In genomic region chr19:18224525-18225354, GRCh38 we compare ENCODE assay signal across 1 cellular context.
TF ChIP-seq lines count a peak whose summit lies in the region.

No MANE protein-coding gene starts in this region.

TF ChIP-seq in K562, 482 proteins besides CTCF, POLR2A, EP300 and RAD21 (continued from another document and continues in another):
- TF ChIP-seq MEF2A (IDR thresholded peaks at IDR 0.05; ENCODE audit: control insufficient read depth, low read depth, low read length) (peak; percentile 66; the same call in 1 of the 2 replicates), ETV1 (tag; conservative IDR thresholded peaks at IDR 0.05; ENCODE audit: low read depth) (no peak), PHF8 (IDR thresholded peaks at IDR 0.05; ENCODE audit: borderline replicate concordance, low read length) (peak; percentile 12; the same call in 1 of the 2 replicates), NFRKB (IDR thresholded peaks at IDR 0.05; ENCODE audit: low read depth) (peak; percentile 40; the same call in 1 of the 2 replicates), MEF2D (tag; conservative IDR thresholded peaks at IDR 0.05; ENCODE audit: low read depth) (peak; percentile 61; the same call in 1 of the 2 replicates), ELK1 (CRISPR knock-in tag; IDR thresholded peaks at IDR 0.05) (no peak), TAF15 (IDR thresholded peaks at IDR 0.05; ENCODE audit: low read depth, low read length) (no peak), NEUROD1 (IDR thresholded peaks at IDR 0.05; ENCODE audit: borderline replicate concordance, low read depth, low read length, partially characterized antibody) (peak; percentile 41), TAF7 (tag; IDR thresholded peaks at IDR 0.05) (no peak), SAP30 (IDR thresholded peaks at IDR 0.05; ENCODE audit: borderline replicate concordance, insufficient read depth, low read depth, low read length, poor library complexity, severe bottlenecking) (peak; percentile 8), ZNF354B (CRISPR knock-in tag; IDR thresholded peaks at IDR 0.05) (no peak), NFIX (CRISPR knock-in tag; IDR thresholded peaks at IDR 0.05; ENCODE audit: low read depth) (no peak), CBFB (CRISPR knock-in tag; IDR thresholded peaks at IDR 0.05) (peak; percentile 50; the same call in 1 of the 2 replicates), ATF6 (CRISPR knock-in tag; IDR thresholded peaks at IDR 0.05) (no peak), HES1 (IDR thresholded peaks at IDR 0.05; ENCODE audit: low read depth) (no peak), FOXM1 (IDR thresholded peaks at IDR 0.05; ENCODE audit: low read depth) (peak; percentile 72; the same call in 1 of the 2 replicates), FOXM1 (CRISPR knock-in tag; IDR thresholded peaks at IDR 0.05; ENCODE audit: low read depth) (no peak), THAP7 (CRISPR knock-in tag; IDR thresholded peaks at IDR 0.05) (no peak), BRF2 (IDR thresholded peaks at IDR 0.05; ENCODE audit: borderline replicate concordance, insufficient read depth, insufficient read length) (no peak), MAFF (IDR thresholded peaks at IDR 0.05; ENCODE audit: low read length) (no peak), ZFX (CRISPR knock-in tag; IDR thresholded peaks at IDR 0.05) (peak; percentile 76), DPF2 (IDR thresholded peaks at IDR 0.05) (peak; percentile 35; the same call in 1 of the 2 replicates), XRCC4 (IDR thresholded peaks at IDR 0.05; ENCODE audit: extremely low read depth, insufficient read depth, insufficient read length) (no peak), SMARCE1 (IDR thresholded peaks at IDR 0.05) (0 out of 2 replicates have a peak, but pooled peaks have one; percentile 33), ZNF133 (CRISPR knock-in tag; IDR thresholded peaks at IDR 0.05) (no peak), CREB3 (tag; conservative IDR thresholded peaks at IDR 0.05; ENCODE audit: low read depth) (no peak), SMAD4 (CRISPR knock-in tag; conservative IDR thresholded peaks at IDR 0.05) (peak; percentile 40; the same call in 1 of the 2 replicates), SMAD2 (IDR thresholded peaks at IDR 0.05; ENCODE audit: low read depth, low read length) (no peak), HDAC1 (IDR thresholded peaks at IDR 0.05) (0 out of 4 replicates have a peak, but pooled peaks of 1 of the 2 experiments have one; percentile 38), POLR3G (IDR thresholded peaks at IDR 0.05; ENCODE audit: extremely low read depth, insufficient read length, insufficient replicate concordance) (no peak), CXXC5 (CRISPR knock-in tag; IDR thresholded peaks at IDR 0.05) (peak; percentile 37; the same call in 1 of the 2 replicates), SMARCA4 (IDR thresholded peaks at IDR 0.05) (peak; percentile 50), SNIP1 (IDR thresholded peaks at IDR 0.05; ENCODE audit: low read depth) (no peak), MTA3 (IDR thresholded peaks at IDR 0.05; ENCODE audit: borderline replicate concordance) (0 out of 2 replicates have a peak, but pooled peaks have one; percentile 11), GTF2E2 (tag; IDR thresholded peaks at IDR 0.05) (no peak), MTA2 (IDR thresholded peaks at IDR 0.05; ENCODE audit: low read depth) (no peak), TRIM24 (IDR thresholded peaks at IDR 0.05) (peak in 1 of 2 experiments; percentile 50; a peak in 1 of 4 replicates), HDAC2 (IDR thresholded peaks at IDR 0.05) (peak; percentile 75; the same call in 1 of the 2 replicates), NR1H2 (CRISPR knock-in tag; IDR thresholded peaks at IDR 0.05) (peak; percentile 79; the same call in 1 of the 2 replicates), SMAD3 (CRISPR knock-in tag; conservative IDR thresholded peaks at IDR 0.05) (no peak), POLR2AphosphoS5 (IDR thresholded peaks at IDR 0.05; ENCODE audit: control insufficient read depth, insufficient read depth, low read depth, low read length) (no peak), ZNF311 (CRISPR knock-in tag; IDR thresholded peaks at IDR 0.05) (no peak), ZNF232 (CRISPR knock-in tag; IDR thresholded peaks at IDR 0.05) (no peak), SOX6 (IDR thresholded peaks at IDR 0.05) (no peak), MECOM (CRISPR knock-in tag; IDR thresholded peaks at IDR 0.05) (no peak), TAL1 (IDR thresholded peaks at IDR 0.05) (no peak)
- TF ChIP-seq, protein P1, sequence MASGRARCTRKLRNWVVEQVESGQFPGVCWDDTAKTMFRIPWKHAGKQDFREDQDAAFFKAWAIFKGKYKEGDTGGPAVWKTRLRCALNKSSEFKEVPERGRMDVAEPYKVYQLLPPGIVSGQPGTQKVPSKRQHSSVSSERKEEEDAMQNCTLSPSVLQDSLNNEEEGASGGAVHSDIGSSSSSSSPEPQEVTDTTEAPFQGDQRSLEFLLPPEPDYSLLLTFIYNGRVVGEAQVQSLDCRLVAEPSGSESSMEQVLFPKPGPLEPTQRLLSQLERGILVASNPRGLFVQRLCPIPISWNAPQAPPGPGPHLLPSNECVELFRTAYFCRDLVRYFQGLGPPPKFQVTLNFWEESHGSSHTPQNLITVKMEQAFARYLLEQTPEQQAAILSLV (tag; IDR thresholded peaks at IDR 0.05): no peak
- TF ChIP-seq, protein P2, sequence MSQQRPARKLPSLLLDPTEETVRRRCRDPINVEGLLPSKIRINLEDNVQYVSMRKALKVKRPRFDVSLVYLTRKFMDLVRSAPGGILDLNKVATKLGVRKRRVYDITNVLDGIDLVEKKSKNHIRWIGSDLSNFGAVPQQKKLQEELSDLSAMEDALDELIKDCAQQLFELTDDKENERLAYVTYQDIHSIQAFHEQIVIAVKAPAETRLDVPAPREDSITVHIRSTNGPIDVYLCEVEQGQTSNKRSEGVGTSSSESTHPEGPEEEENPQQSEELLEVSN (IDR thresholded peaks at IDR 0.05; ENCODE audit: borderline replicate concordance in 1 of 2, extremely low read depth in 1 of 2, insufficient read depth in 1 of 2, insufficient read length in 1 of 2, low read depth in 1 of 2, low read length in 1 of 2, poor library complexity in 1 of 2, severe bottlenecking in 1 of 2): peak in 1 of 2 experiments; percentile 45
- TF ChIP-seq, protein P3, sequence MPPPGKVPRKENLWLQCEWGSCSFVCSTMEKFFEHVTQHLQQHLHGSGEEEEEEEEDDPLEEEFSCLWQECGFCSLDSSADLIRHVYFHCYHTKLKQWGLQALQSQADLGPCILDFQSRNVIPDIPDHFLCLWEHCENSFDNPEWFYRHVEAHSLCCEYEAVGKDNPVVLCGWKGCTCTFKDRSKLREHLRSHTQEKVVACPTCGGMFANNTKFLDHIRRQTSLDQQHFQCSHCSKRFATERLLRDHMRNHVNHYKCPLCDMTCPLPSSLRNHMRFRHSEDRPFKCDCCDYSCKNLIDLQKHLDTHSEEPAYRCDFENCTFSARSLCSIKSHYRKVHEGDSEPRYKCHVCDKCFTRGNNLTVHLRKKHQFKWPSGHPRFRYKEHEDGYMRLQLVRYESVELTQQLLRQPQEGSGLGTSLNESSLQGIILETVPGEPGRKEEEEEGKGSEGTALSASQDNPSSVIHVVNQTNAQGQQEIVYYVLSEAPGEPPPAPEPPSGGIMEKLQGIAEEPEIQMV (tag; conservative IDR thresholded peaks at IDR 0.05; ENCODE audit: low read depth): no peak
- TF ChIP-seq, protein P4, sequence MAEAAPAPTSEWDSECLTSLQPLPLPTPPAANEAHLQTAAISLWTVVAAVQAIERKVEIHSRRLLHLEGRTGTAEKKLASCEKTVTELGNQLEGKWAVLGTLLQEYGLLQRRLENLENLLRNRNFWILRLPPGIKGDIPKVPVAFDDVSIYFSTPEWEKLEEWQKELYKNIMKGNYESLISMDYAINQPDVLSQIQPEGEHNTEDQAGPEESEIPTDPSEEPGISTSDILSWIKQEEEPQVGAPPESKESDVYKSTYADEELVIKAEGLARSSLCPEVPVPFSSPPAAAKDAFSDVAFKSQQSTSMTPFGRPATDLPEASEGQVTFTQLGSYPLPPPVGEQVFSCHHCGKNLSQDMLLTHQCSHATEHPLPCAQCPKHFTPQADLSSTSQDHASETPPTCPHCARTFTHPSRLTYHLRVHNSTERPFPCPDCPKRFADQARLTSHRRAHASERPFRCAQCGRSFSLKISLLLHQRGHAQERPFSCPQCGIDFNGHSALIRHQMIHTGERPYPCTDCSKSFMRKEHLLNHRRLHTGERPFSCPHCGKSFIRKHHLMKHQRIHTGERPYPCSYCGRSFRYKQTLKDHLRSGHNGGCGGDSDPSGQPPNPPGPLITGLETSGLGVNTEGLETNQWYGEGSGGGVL (CRISPR knock-in tag; IDR thresholded peaks at IDR 0.05): no peak
- TF ChIP-seq, protein P5, sequence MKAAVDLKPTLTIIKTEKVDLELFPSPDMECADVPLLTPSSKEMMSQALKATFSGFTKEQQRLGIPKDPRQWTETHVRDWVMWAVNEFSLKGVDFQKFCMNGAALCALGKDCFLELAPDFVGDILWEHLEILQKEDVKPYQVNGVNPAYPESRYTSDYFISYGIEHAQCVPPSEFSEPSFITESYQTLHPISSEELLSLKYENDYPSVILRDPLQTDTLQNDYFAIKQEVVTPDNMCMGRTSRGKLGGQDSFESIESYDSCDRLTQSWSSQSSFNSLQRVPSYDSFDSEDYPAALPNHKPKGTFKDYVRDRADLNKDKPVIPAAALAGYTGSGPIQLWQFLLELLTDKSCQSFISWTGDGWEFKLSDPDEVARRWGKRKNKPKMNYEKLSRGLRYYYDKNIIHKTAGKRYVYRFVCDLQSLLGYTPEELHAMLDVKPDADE (conservative IDR thresholded peaks at IDR 0.05; ENCODE audit: control insufficient read depth, low read depth, low read length): no peak
- TF ChIP-seq, protein P6, sequence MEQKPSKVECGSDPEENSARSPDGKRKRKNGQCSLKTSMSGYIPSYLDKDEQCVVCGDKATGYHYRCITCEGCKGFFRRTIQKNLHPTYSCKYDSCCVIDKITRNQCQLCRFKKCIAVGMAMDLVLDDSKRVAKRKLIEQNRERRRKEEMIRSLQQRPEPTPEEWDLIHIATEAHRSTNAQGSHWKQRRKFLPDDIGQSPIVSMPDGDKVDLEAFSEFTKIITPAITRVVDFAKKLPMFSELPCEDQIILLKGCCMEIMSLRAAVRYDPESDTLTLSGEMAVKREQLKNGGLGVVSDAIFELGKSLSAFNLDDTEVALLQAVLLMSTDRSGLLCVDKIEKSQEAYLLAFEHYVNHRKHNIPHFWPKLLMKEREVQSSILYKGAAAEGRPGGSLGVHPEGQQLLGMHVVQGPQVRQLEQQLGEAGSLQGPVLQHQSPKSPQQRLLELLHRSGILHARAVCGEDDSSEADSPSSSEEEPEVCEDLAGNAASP (IDR thresholded peaks at IDR 0.05): no peak
